Comparison of ENCODE assay signal across 1 cellular context in the genomic region with DNA sequence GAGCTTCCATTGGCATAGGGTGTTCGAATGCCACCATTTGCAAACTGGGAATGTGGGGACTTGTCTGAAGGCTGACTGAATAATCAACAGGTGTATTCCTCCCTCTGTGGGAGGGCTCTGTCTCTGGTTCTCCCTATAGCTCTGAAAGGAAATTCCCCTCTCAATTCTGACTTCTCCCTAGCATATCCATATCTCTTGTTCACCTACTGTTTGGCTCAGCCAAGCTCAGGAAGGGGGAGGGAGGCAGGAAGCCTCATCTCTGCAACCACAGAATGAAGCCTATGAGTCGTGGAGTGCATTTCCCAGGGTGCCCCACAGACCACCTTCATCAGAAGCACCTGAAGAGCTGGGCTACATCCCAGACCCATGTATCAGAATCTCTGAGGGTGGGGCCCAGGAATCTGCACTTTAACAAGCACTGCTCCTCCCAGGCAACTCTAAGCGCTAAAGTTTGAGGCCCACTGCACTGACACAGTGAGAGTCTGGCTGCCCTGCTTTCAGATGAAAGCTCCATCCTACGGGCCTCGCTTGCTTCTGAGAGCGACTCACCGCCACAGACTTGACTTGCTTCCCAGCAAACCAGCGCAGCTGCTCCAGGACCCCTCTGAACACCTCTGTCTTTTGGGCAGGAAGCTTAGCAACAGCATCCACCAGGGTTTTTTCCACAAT.
A peak's percentile ranks its signal among the peaks of the same experiment; 100 is the strongest.
TF ChIP-seq lines count a peak whose summit lies in the region.

No MANE protein-coding gene starts in this region.

TF ChIP-seq in GM23338, 12 proteins besides CTCF, POLR2A, EP300 and RAD21 (continued from another document):
- TF ChIP-seq, protein P1, sequence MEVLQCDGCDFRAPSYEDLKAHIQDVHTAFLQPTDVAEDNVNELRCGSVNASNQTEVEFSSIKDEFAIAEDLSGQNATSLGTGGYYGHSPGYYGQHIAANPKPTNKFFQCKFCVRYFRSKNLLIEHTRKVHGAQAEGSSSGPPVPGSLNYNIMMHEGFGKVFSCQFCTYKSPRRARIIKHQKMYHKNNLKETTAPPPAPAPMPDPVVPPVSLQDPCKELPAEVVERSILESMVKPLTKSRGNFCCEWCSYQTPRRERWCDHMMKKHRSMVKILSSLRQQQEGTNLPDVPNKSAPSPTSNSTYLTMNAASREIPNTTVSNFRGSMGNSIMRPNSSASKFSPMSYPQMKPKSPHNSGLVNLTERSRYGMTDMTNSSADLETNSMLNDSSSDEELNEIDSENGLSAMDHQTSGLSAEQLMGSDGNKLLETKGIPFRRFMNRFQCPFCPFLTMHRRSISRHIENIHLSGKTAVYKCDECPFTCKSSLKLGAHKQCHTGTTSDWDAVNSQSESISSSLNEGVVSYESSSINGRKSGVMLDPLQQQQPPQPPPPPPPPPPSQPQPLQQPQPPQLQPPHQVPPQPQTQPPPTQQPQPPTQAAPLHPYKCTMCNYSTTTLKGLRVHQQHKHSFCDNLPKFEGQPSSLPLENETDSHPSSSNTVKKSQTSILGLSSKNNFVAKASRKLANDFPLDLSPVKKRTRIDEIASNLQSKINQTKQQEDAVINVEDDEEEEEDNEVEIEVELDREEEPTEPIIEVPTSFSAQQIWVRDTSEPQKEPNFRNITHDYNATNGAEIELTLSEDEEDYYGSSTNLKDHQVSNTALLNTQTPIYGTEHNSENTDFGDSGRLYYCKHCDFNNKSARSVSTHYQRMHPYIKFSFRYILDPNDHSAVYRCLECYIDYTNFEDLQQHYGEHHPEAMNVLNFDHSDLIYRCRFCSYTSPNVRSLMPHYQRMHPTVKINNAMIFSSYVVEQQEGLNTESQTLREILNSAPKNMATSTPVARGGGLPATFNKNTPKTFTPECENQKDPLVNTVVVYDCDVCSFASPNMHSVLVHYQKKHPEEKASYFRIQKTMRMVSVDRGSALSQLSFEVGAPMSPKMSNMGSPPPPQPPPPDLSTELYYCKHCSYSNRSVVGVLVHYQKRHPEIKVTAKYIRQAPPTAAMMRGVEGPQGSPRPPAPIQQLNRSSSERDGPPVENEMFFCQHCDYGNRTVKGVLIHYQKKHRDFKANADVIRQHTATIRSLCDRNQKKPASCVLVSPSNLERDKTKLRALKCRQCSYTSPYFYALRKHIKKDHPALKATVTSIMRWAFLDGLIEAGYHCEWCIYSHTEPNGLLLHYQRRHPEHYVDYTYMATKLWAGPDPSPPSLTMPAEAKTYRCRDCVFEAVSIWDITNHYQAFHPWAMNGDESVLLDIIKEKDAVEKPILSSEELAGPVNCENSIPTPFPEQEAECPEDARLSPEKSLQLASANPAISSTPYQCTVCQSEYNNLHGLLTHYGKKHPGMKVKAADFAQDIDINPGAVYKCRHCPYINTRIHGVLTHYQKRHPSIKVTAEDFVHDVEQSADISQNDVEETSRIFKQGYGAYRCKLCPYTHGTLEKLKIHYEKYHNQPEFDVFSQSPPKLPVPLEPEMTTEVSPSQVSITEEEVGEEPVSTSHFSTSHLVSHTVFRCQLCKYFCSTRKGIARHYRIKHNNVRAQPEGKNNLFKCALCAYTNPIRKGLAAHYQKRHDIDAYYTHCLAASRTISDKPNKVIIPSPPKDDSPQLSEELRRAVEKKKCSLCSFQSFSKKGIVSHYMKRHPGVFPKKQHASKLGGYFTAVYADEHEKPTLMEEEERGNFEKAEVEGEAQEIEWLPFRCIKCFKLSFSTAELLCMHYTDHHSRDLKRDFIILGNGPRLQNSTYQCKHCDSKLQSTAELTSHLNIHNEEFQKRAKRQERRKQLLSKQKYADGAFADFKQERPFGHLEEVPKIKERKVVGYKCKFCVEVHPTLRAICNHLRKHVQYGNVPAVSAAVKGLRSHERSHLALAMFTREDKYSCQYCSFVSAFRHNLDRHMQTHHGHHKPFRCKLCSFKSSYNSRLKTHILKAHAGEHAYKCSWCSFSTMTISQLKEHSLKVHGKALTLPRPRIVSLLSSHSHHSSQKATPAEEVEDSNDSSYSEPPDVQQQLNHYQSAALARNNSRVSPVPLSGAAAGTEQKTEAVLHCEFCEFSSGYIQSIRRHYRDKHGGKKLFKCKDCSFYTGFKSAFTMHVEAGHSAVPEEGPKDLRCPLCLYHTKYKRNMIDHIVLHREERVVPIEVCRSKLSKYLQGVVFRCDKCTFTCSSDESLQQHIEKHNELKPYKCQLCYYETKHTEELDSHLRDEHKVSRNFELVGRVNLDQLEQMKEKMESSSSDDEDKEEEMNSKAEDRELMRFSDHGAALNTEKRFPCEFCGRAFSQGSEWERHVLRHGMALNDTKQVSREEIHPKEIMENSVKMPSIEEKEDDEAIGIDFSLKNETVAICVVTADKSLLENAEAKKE (CRISPR knock-in tag; IDR thresholded peaks at IDR 0.05), result peak; percentile 47; the same call in 1 of the 2 replicates
